In genomic region chr15:31325432-31325975, GRCh38 we compare ENCODE assay signal across 8 cellular contexts. TPM values are rescaled to one million over a fixed set of nuclear protein-coding genes. Genes with fewer than 3 reads are reported as not detected.
DNase-seq lines count a peak whose midpoint lies in the region; TF ChIP-seq lines count a peak whose summit lies in the region.

No MANE protein-coding gene starts in this region.

- H3K79me1 ChIP-seq in H9 (ENCODE audit: insufficient read depth, low read depth, low read length, poor library complexity, severe bottlenecking) (peaks cover 3% of the 10 kb centered on the region), trophoblast cell (ENCODE audit: low read length) (peaks cover 25% of the 10 kb centered on the region)

- H3K27ac ChIP-seq in H9 (ENCODE audit: insufficient read length, low read depth, low read length) (no peak overlapping the region), trophoblast cell (ENCODE audit: low read depth, low read length) (peak overlapping the region; percentile 92)

- H2AFZ ChIP-seq in H9 (ENCODE audit: low read length) (no peak overlapping the region), trophoblast cell (ENCODE audit: insufficient read depth, low read length, poor library complexity) (peak overlapping the region; percentile 92)

- 0 out of 2 replicates have a peak, but pooled peaks cover 2% of the 10 kb centered on the region for H3K4me1 ChIP-seq in H9 (ENCODE audit: insufficient read depth, low read length)
- peaks cover 15 to 18% of the 10 kb centered on the region in 2 experiments for H3K4me1 ChIP-seq in trophoblast cell (ENCODE audit: control insufficient read depth in 1 of 2, insufficient read depth in 2 of 2, low read length in 2 of 2)

- peaks cover 0 to 9% of the 10 kb centered on the region in 2 experiments; a peak in 2 of 5 replicates for H3K9me3 Mint-ChIP-seq in H9
- peaks cover 6% of the 10 kb centered on the region for H3K9me3 Mint-ChIP-seq in activated naive CD4-positive, alpha-beta T cell treated with anti-CD3 and anti-CD28 coated beads for 36 hours

- peaks cover 13% of the 10 kb centered on the region for H3K23me2 ChIP-seq in H9 (ENCODE audit: insufficient read length, low read depth, low read length, poor library complexity, severe bottlenecking)

- H3K9ac ChIP-seq in H9 (ENCODE audit: extremely low read depth, insufficient read length, low read length) (no peak overlapping the region), trophoblast cell (ENCODE audit: low read length) (peak overlapping the region; percentile 86)

- peak overlapping the region; percentile 76 for H4K12ac ChIP-seq in trophoblast cell (ENCODE audit: low read depth, low read length)

- CTCF ChIA-PET in activated naive CD4-positive, alpha-beta T cell treated with anti-CD3 and anti-CD28 coated beads for 36 hours (lab: Charles Lee), result interaction anchor here (1.3 to 1.9 kb wide), 3 partner anchors 15 to 109 kb away, joined by 3 to 7 read pairs (median 6); no protein-coding TSS in a partner anchor

- peaks cover 0 to 14% (median 2%) of the 10 kb centered on the region in 3 experiments; a peak in 2 of 7 replicates for H3K36me3 Mint-ChIP-seq in H9 (ENCODE audit: insufficient read depth in 1 of 3, low read depth in 3 of 3)
- peaks cover 10% of the 10 kb centered on the region for H3K36me3 Mint-ChIP-seq in activated naive CD4-positive, alpha-beta T cell treated with anti-CD3 and anti-CD28 coated beads for 36 hours (ENCODE audit: low read depth)

- H3K4me1 Mint-ChIP-seq in H9, result peaks cover 27 to 33% of the 10 kb centered on the region in 2 experiments
- H3K4me1 Mint-ChIP-seq in activated naive CD4-positive, alpha-beta T cell treated with anti-CD3 and anti-CD28 coated beads for 36 hours (ENCODE audit: low read depth), result peaks cover 26% of the 10 kb centered on the region

- peak overlapping the region; percentile 88 for H3K4me3 ChIP-seq in trophoblast cell (ENCODE audit: low read depth, low read length)

- H3K14ac ChIP-seq in H9 (ENCODE audit: insufficient read depth, low read length) (no peak overlapping the region), trophoblast cell (ENCODE audit: low read length) (peak overlapping the region; percentile 95)

- H2BK120ac ChIP-seq in H9 (ENCODE audit: low read depth, low read length, poor library complexity, severe bottlenecking) (no peak overlapping the region), trophoblast cell (ENCODE audit: insufficient read depth, low read length, poor library complexity) (peak overlapping the region; percentile 65)

- H3K36me3 ChIP-seq in trophoblast cell (ENCODE audit: control insufficient read depth in 1 of 2, insufficient read depth in 2 of 2, low read length in 2 of 2), result no peaks in the 10 kb centered on the region

- peak overlapping the region; percentile 26 for H3K4me2 ChIP-seq in H9 (ENCODE audit: insufficient read depth, insufficient read length, low read length)
- peak overlapping the region; percentile 98 for H3K4me2 ChIP-seq in trophoblast cell (ENCODE audit: low read length)

- no peak overlapping the region for H2BK20ac ChIP-seq in H9 (ENCODE audit: low read depth, low read length, poor library complexity, severe bottlenecking)

- H4K20me1 ChIP-seq in H9 (ENCODE audit: control insufficient read depth, insufficient read depth, insufficient read length), result no peaks in the 10 kb centered on the region

- peak overlapping the region; percentile 78 to 84 for H3K4me3 Mint-ChIP-seq in H9
- H3K4me3 Mint-ChIP-seq in activated naive CD4-positive, alpha-beta T cell treated with anti-CD3 and anti-CD28 coated beads for 36 hours, result peak overlapping the region; percentile 87

- H2AK5ac ChIP-seq in H9 (ENCODE audit: insufficient read length, low read length) (no peak overlapping the region), trophoblast cell (ENCODE audit: low read length) (peak overlapping the region; percentile 61)

- H2BK15ac ChIP-seq in H9 (ENCODE audit: low read depth, low read length), result no peak overlapping the region

- H2BK12ac ChIP-seq in H9 (ENCODE audit: insufficient read length, low read depth, low read length) (no peak overlapping the region), trophoblast cell (ENCODE audit: low read length) (peak overlapping the region; percentile 29)

- H3K27me3 Mint-ChIP-seq in H9 (ENCODE audit: low read depth), result peaks cover 21% of the 10 kb centered on the region
- no peaks in the 10 kb centered on the region for H3K27me3 Mint-ChIP-seq in activated naive CD4-positive, alpha-beta T cell treated with anti-CD3 and anti-CD28 coated beads for 36 hours (ENCODE audit: low read depth)

- intact Hi-C loops in activated naive CD4-positive, alpha-beta T cell treated with anti-CD3 and anti-CD28 coated beads for 36 hours (cut with micrococcal nuclease), result loop anchor here (5.0 kb wide), 1 partner anchor 333 kb away; the partner anchor contains the start of gene MTMR10
- intact Hi-C loops in cardiac septum (cut with DNase I), result loop anchor here (5.0 kb wide), 3 partner anchors 88 to 333 kb away; partner anchors contain the start of gene MTMR10

- no CpG with 5 or more reads among the region's 44 CpGs for WGBS in H9 (ENCODE audit: extremely low coverage, insufficient read length, low lambda C conversion rate)
- WGBS in trophoblast cell (ENCODE audit: extremely low coverage, insufficient coverage, insufficient read length), result no CpG with 5 or more reads among the region's 44 CpGs

- DNase-seq in D341Med (ENCODE audit: low spot score), result peak; percentile 81
- DNase-seq in H9, result no peak
- DNase-seq in NCI-H69 (lab: John Stamatoyannopoulos, UW), result peak; percentile 91
- peak; percentile 41 for DNase-seq in activated naive CD4-positive, alpha-beta T cell treated with anti-CD3 and anti-CD28 coated beads for 36 hours
- peak; percentile 88 for DNase-seq in cardiac septum (ENCODE audit: low spot score)
- peak in 1 of 2 donors; percentile 21 for DNase-seq in trophoblast cell
- no peak for DNase-seq in HT-29 (ENCODE audit: low spot score)
- DNase-seq in epidermal melanocyte (ENCODE audit: insufficient read length, low spot score), result no peak

- no peak overlapping the region for H3K56ac ChIP-seq in H9 (ENCODE audit: insufficient read length, low read depth, low read length)

- H3K79me2 ChIP-seq in H9 (ENCODE audit: insufficient read depth, low read length) (peaks cover 6% of the 10 kb centered on the region), trophoblast cell (ENCODE audit: control insufficient read depth, insufficient read depth, low read length, poor library complexity) (peaks cover 34% of the 10 kb centered on the region)

- H2BK5ac ChIP-seq in H9 (ENCODE audit: insufficient read length, low read length), result no peak overlapping the region
- H2BK5ac ChIP-seq in trophoblast cell (ENCODE audit: low read depth, low read length, poor library complexity), result peak overlapping the region; percentile 97

- H3K27ac Mint-ChIP-seq in H9, result peak overlapping the region in 1 of 3 experiments; percentile 68; a peak in 1 of 7 replicates
- H3K27ac Mint-ChIP-seq in activated naive CD4-positive, alpha-beta T cell treated with anti-CD3 and anti-CD28 coated beads for 36 hours, result peak overlapping the region; percentile 85

- no peak for TF ChIP-seq CTCF in H9 (conservative IDR thresholded peaks at IDR 0.05)

- H3K9me3 ChIP-seq in H9 (ENCODE audit: control insufficient read depth, low read depth, low read length) (no peaks in the 10 kb centered on the region), trophoblast cell (ENCODE audit: insufficient read depth, low read depth, low read length) (no peaks in the 10 kb centered on the region)

- H3K18ac ChIP-seq in H9 (ENCODE audit: insufficient read length, low read depth, low read length) (no peak overlapping the region), trophoblast cell (ENCODE audit: low read length) (peak overlapping the region; percentile 92)

- no peak overlapping the region for H4K5ac ChIP-seq in H9 (ENCODE audit: insufficient read length, low read depth, low read length)

- H3K23ac ChIP-seq in H9 (ENCODE audit: insufficient read length, low read depth, low read length) (no peak overlapping the region), trophoblast cell (ENCODE audit: low read length) (no peak overlapping the region)

- H3K27me3 ChIP-seq in H9 (ENCODE audit: insufficient read depth, low read length) (0 out of 2 replicates have a peak, but pooled peaks cover 2% of the 10 kb centered on the region), trophoblast cell (ENCODE audit: insufficient read depth, low read length) (no peaks in the 10 kb centered on the region)

- H3K4ac ChIP-seq in H9 (ENCODE audit: low read depth, low read length) (no peak overlapping the region), trophoblast cell (ENCODE audit: low read depth, low read length) (peak overlapping the region; percentile 50)

- H4K91ac ChIP-seq in H9 (ENCODE audit: insufficient read length, low read depth, low read length) (no peak overlapping the region), trophoblast cell (ENCODE audit: low read depth, low read length) (peak overlapping the region; percentile 96)

- H4K8ac ChIP-seq in H9 (replicated peaks; ENCODE audit: insufficient read length, low read depth, low read length) (no peak overlapping the region), trophoblast cell (ENCODE audit: low read depth, low read length) (peak overlapping the region; percentile 81)

- no peak overlapping the region for H3T11ph ChIP-seq in H9 (ENCODE audit: low read length)

RNA-seq across cellular contexts. Expression of gene KLF13, which starts 1.1 kb away (rescaled TPM):
- total RNA-seq in H9 (2021) (30.6 and 33.4 TPM in 2 replicates), cardiac septum (35.7 TPM)
- 100 to 1,000 TPM; 115 to 121 TPM for total RNA-seq in activated naive CD4-positive, alpha-beta T cell treated with anti-CD3 and anti-CD28 coated beads for 36 hours
- polyA plus RNA-seq in trophoblast cell (2013), result 76.0 and 79.4 TPM in 2 replicates
- total RNA-seq in HT-29 (2014; rRNA removed; shearing (Covaris generic)), result 52.2 and 52.7 TPM in 2 replicates

Comparison
In these comparisons a context has a peak if more than half of its experiments do, and no peak if none do; other contexts are left out.
1. DNase-seq: peak in D341Med (single experiment), NCI-H69 (single experiment), activated naive CD4-positive, alpha-beta T cell treated with anti-CD3 and anti-CD28 coated beads for 36 hours (single experiment) and cardiac septum (single experiment); none in H9 (single experiment), HT-29 (single experiment) and epidermal melanocyte (single experiment).